In genomic region chr2:9237831-9238230, GRCh38 we compare ENCODE assay signal across 20 cellular contexts. TPM values are rescaled to one million over a fixed set of nuclear protein-coding genes. Genes with fewer than 3 reads are reported as not detected.
A peak's percentile ranks its signal among the peaks of the same experiment; 100 is the strongest.
DNase-seq lines count a peak whose midpoint lies in the region; ATAC-seq and TF ChIP-seq lines count a peak whose summit lies in the region.
"Had no signal": no experiment of that assay in that cellular context is flagged by ENCODE, and none has a peak within 500 bp of the region (broad histone marks: within the 10 kb centered on the region; RNA-seq: fewer than 3 reads in every experiment).

No MANE protein-coding gene starts in this region.

- H3K9me2 ChIP-seq in GM23248 (ENCODE audit: insufficient read depth) = no peaks in the 10 kb centered on the region

- H3K4me1 ChIP-seq in GM23248 (ENCODE audit: insufficient read depth) (peaks cover 77% of the 10 kb centered on the region), SJSA1 (replicated peaks) (peaks cover 69% of the 10 kb centered on the region), mesenchymal stem cell (ENCODE audit: control insufficient read depth, insufficient read depth, low read depth, low read length) (peaks cover 26% of the 10 kb centered on the region), skeletal muscle tissue (ENCODE audit: control insufficient read depth in 3 of 3, insufficient read depth in 3 of 3, low read length in 3 of 3) (peaks cover 40 to 49% (median 46%) of the 10 kb centered on the region in 3 donors)

- H3K27me3 ChIP-seq in GM23248 (replicated peaks; ENCODE audit: insufficient read depth) (no peaks in the 10 kb centered on the region), SJSA1 (replicated peaks) (no peaks in the 10 kb centered on the region), mesenchymal stem cell (ENCODE audit: control insufficient read depth in 1 of 2, insufficient read depth in 1 of 2, low read length in 2 of 2) (no peaks in the 10 kb centered on the region), skeletal muscle tissue (ENCODE audit: control insufficient read depth in 3 of 3, insufficient read depth in 3 of 3, low read length in 3 of 3) (no peaks in the 10 kb centered on the region)
- H3K27me3 ChIP-seq: dorsolateral prefrontal cortex, pancreas had no signal

- H3K14ac ChIP-seq in mesenchymal stem cell (ENCODE audit: low read length in 2 of 2) = peak overlapping the region in 1 of 2 experiments; percentile 6

- H3K4ac ChIP-seq in mesenchymal stem cell (ENCODE audit: low read depth in 1 of 2, low read length in 2 of 2) = no peak overlapping the region

- H3K4me3 ChIP-seq in GM23248 (no peak overlapping the region), SJSA1 (no peak overlapping the region), mesenchymal stem cell (ENCODE audit: insufficient read depth in 1 of 2, low read depth in 1 of 2, low read length in 2 of 2) (no peak overlapping the region), skeletal muscle tissue (ENCODE audit: low read length in 3 of 3) (no peak overlapping the region)
- H3K4me3 ChIP-seq: pancreas, spleen had no signal

- peaks cover 20% of the 10 kb centered on the region for H3K79me1 ChIP-seq in mesenchymal stem cell (replicated peaks; ENCODE audit: low read length, poor library complexity, severe bottlenecking)

- H3K27ac ChIP-seq in GM23248 (peak overlapping the region; percentile 87; the same call in 1 of the 2 replicates), SJSA1 (peak overlapping the region; percentile 15; the same call in 1 of the 2 replicates), mesenchymal stem cell (ENCODE audit: low read length, poor library complexity, severe bottlenecking) (no peak overlapping the region), skeletal muscle tissue (ENCODE audit: low read depth, low read length) (peak overlapping the region; percentile 70)
- H3K27ac ChIP-seq: pancreas, spleen had no signal

- peak overlapping the region; percentile 27 to 83 for H2BK12ac ChIP-seq in mesenchymal stem cell (ENCODE audit: low read length in 2 of 2)

- WGBS in GM23248 (ENCODE audit: low coverage in 1 of 2, low lambda C conversion rate in 2 of 2, missing lambda C conversion rate in 2 of 2), 2 experiments = 92 to 95% methylated on average over 5 of the region's 5 CpGs
- over 99% methylated on average over 5 of the region's 5 CpGs for WGBS in mesenchymal stem cell

- H4K20me1 ChIP-seq in GM23248 (ENCODE audit: insufficient read depth) = no peaks in the 10 kb centered on the region

- peaks cover 66% of the 10 kb centered on the region for H3F3A ChIP-seq in GM23248 (ENCODE audit: insufficient read depth)

- peak overlapping the region; percentile 55 to 67 for H3K18ac ChIP-seq in mesenchymal stem cell (ENCODE audit: low read depth in 1 of 2, low read length in 2 of 2)

- peak overlapping the region; percentile 85 for H2BK15ac ChIP-seq in mesenchymal stem cell (ENCODE audit: low read depth, poor library complexity, severe bottlenecking)

- H4K8ac ChIP-seq in mesenchymal stem cell (ENCODE audit: low read length) = peak overlapping the region; percentile 45

- peak overlapping the region; percentile 79 for H4K91ac ChIP-seq in mesenchymal stem cell (ENCODE audit: low read length)

- ATAC-seq in GM18520 (IDR thresholded peaks at IDR 0.05; ENCODE audit: unreplicated experiment) (no peak), HG03196 (IDR thresholded peaks at IDR 0.05; ENCODE audit: unreplicated experiment) (no peak), HG03342 (IDR thresholded peaks at IDR 0.05; ENCODE audit: unreplicated experiment) (no peak), GM18505 (IDR thresholded peaks at IDR 0.05; ENCODE audit: unreplicated experiment) (no peak)
- ATAC-seq: activated T-helper 17 cell treated with anti-CD3 and anti-CD28 coated beads, Interleukin-2, amount 50 U/mL, for 72 hours; CD8-positive, alpha-beta T cell; HCT116; left lobe of liver; pancreas had no signal

- H2BK5ac ChIP-seq in mesenchymal stem cell (ENCODE audit: low read depth, low read length, poor library complexity, severe bottlenecking) = no peak overlapping the region

- H3K23ac ChIP-seq in mesenchymal stem cell (ENCODE audit: low read length in 2 of 2) = no peak overlapping the region

- H2BK120ac ChIP-seq in mesenchymal stem cell (ENCODE audit: low read depth, low read length) = peak overlapping the region; percentile 67

- H3K36me3 ChIP-seq in GM23248 (ENCODE audit: low read depth) = no peaks in the 10 kb centered on the region
- no peaks in the 10 kb centered on the region for H3K36me3 ChIP-seq in SJSA1
- no peaks in the 10 kb centered on the region for H3K36me3 ChIP-seq in mesenchymal stem cell (ENCODE audit: control insufficient read depth in 1 of 2, insufficient read depth in 2 of 2, low read depth in 1 of 2, low read length in 2 of 2)
- H3K36me3 ChIP-seq in skeletal muscle tissue (ENCODE audit: control insufficient read depth in 3 of 3, insufficient read depth in 3 of 3, low read length in 3 of 3) = no peaks in the 10 kb centered on the region
- H3K36me3 ChIP-seq: pancreas, spleen had no signal

- no peak for DNase-seq in GM23248
- no peak for DNase-seq in SJSA1 (ENCODE audit: low read depth in 1 of 2, low spot score in 2 of 2)
- no peak for DNase-seq in mesenchymal stem cell
- DNase-seq: CD8-positive, alpha-beta T cell; dorsolateral prefrontal cortex; erythroblast; KBM-7; NCI-H2029; NCI-H446 treated with DMSO at 0.1 percent for 48 hours; pancreas; RPMI8226; spleen had no signal

- H2AFZ ChIP-seq in GM23248 (no peak overlapping the region), mesenchymal stem cell (ENCODE audit: low read depth, low read length) (no peak overlapping the region)

- no peaks in the 10 kb centered on the region for H3K9me3 ChIP-seq in GM23248 (ENCODE audit: low read depth)
- no peaks in the 10 kb centered on the region for H3K9me3 ChIP-seq in SJSA1 (replicated peaks)
- no peaks in the 10 kb centered on the region for H3K9me3 ChIP-seq in mesenchymal stem cell (ENCODE audit: control insufficient read depth, low read length)
- no peaks in the 10 kb centered on the region for H3K9me3 ChIP-seq in skeletal muscle tissue (ENCODE audit: control insufficient read depth in 3 of 3, low read length in 3 of 3)
- H3K9me3 ChIP-seq: pancreas, spleen had no signal

- H3K79me2 ChIP-seq in GM23248 (ENCODE audit: insufficient read depth) = peaks cover 95% of the 10 kb centered on the region

- in situ Hi-C loops in GM23248 (cut with MboI) = no loop called here

- H3K9ac ChIP-seq in GM23248 (peak overlapping the region; percentile 67; the same call in 1 of the 2 replicates), mesenchymal stem cell (ENCODE audit: low read length) (no peak overlapping the region), skeletal muscle tissue (ENCODE audit: low read depth in 1 of 3, low read length in 3 of 3) (no peak overlapping the region)

- H3K4me2 ChIP-seq in GM23248 (ENCODE audit: unreplicated experiment) (peak overlapping the region; percentile 67), mesenchymal stem cell (ENCODE audit: low read length, poor library complexity, severe bottlenecking) (no peak overlapping the region)

- TF ChIP-seq POLR2A in GM18505 (IDR thresholded peaks at IDR 0.05; ENCODE audit: borderline replicate concordance, extremely low read depth, insufficient read depth, insufficient read length) = no peak

- H2AK5ac ChIP-seq in mesenchymal stem cell (ENCODE audit: low read length, severe bottlenecking) = no peak overlapping the region

RNA-seq across cellular contexts. Expression of gene ASAP2, which starts 31.2 kb away (rescaled TPM):
- total RNA-seq in GM23248 (2014; rRNA removed; shearing (Covaris generic)) = 49.6 and 54.1 TPM in 2 replicates
- polyA plus RNA-seq in GM23248 (2016; fragmentation: Nextera tagmentation; extraction: Ambion mirVana) = 8.8 and 10.9 TPM in 2 replicates
- total RNA-seq in SJSA1 (2014; rRNA removed; shearing (Covaris generic)) = 12.9 and 15.5 TPM in 2 replicates
- polyA plus RNA-seq in mesenchymal stem cell (2013, experiment 1 of 2) = 27.5 TPM
- 23.9 TPM for polyA plus RNA-seq in mesenchymal stem cell (2013, experiment 2 of 2)
- total RNA-seq in skeletal muscle tissue = 17.7 TPM
- total RNA-seq: CD8-positive, alpha-beta T cell had no signal
